In genomic region chrX:2707334-2707760, GRCh38 we compare ENCODE assay signal across 8 cellular contexts. TPM values are rescaled to one million over a fixed set of nuclear protein-coding genes. Genes with fewer than 3 reads are reported as not detected.
DNase-seq lines count a peak whose midpoint lies in the region; ATAC-seq and TF ChIP-seq lines count a peak whose summit lies in the region.

No MANE protein-coding gene starts in this region.

- H3K27me3 ChIP-seq in endodermal cell (ENCODE audit: control insufficient read depth, insufficient read depth, low read length, poor library complexity, severe bottlenecking) (no peaks in the 10 kb centered on the region), tibial nerve (no peaks in the 10 kb centered on the region)
- H3K27me3 ChIP-seq in naive thymus-derived CD4-positive, alpha-beta T cell (ENCODE audit: control insufficient read depth in 2 of 2, insufficient read depth in 2 of 2, low read length in 2 of 2) = no peaks in the 10 kb centered on the region

- H3K27ac Mint-ChIP-seq in endodermal cell = peak overlapping the region; percentile 81
- peak overlapping the region; percentile 42 to 96 (median 72) for H3K27ac Mint-ChIP-seq in naive thymus-derived CD4-positive, alpha-beta T cell

- no peaks in the 10 kb centered on the region for H3K9me3 ChIP-seq in endodermal cell (ENCODE audit: control insufficient read depth, low read length)
- H3K9me3 ChIP-seq in naive thymus-derived CD4-positive, alpha-beta T cell (ENCODE audit: control insufficient read depth in 2 of 3, low read length in 3 of 3) = no peaks in the 10 kb centered on the region
- no peaks in the 10 kb centered on the region for H3K9me3 ChIP-seq in tibial nerve

- POLR2A ChIA-PET in naive thymus-derived CD4-positive, alpha-beta T cell (lab: Charles Lee) = no interaction called here

- 41 to 56% methylated on average over 11 to 12 of the region's 12 CpGs for WGBS in endodermal cell (ENCODE audit: insufficient coverage in 1 of 2, insufficient read length in 1 of 2), 2 experiments
- 39 to 53% methylated on average over 12 of the region's 12 CpGs for WGBS in tibial nerve, 2 donors

- H3K27ac ChIP-seq in endodermal cell (ENCODE audit: low read depth, low read length) = peak overlapping the region; percentile 46
- no peak overlapping the region for H3K27ac ChIP-seq in naive thymus-derived CD4-positive, alpha-beta T cell (ENCODE audit: low read depth, low read length)
- H3K27ac ChIP-seq in tibial nerve = peak overlapping the region in 3 of 4 donors; percentile 6 to 74 (median 25)

- peak; percentile 75 for DNase-seq in activated naive CD4-positive, alpha-beta T cell treated with Interleukin-2 at 50 U/mL for 16 hours
- DNase-seq in activated naive CD4-positive, alpha-beta T cell (lab: John Stamatoyannopoulos, UW) = no peak
- peak; percentile 47 for DNase-seq in activated CD4-positive, CD25-positive, alpha-beta regulatory T cell treated with anti-CD3 and anti-CD28 coated beads, Interleukin-2, amount 50 U/mL, for 72 hours
- DNase-seq in endodermal cell (peak; percentile 91), tibial nerve (ENCODE audit: low spot score in 2 of 2) (peak; percentile 52 to 64), NCI-H345 (lab: John Stamatoyannopoulos, UW) (no peak)
- peak in 3 of 9 donors; percentile 31 to 69 (median 41) for DNase-seq in naive thymus-derived CD4-positive, alpha-beta T cell

- CTCF ChIA-PET in naive thymus-derived CD4-positive, alpha-beta T cell (lab: Charles Lee) = no interaction called here

- peaks cover 53% of the 10 kb centered on the region for H3K4me1 Mint-ChIP-seq in endodermal cell
- H3K4me1 Mint-ChIP-seq in naive thymus-derived CD4-positive, alpha-beta T cell = peaks cover 45 to 82% (median 74%) of the 10 kb centered on the region in 7 donors

- TF ChIP-seq POLR2A in tibial nerve (IDR thresholded peaks at IDR 0.05) = no peak

- H3K36me3 ChIP-seq in endodermal cell (ENCODE audit: control insufficient read depth, insufficient read depth, low read length) = peaks cover 17% of the 10 kb centered on the region
- H3K36me3 ChIP-seq in naive thymus-derived CD4-positive, alpha-beta T cell (ENCODE audit: control insufficient read depth in 2 of 3, insufficient read depth in 3 of 3, low read length in 3 of 3) = no peaks in the 10 kb centered on the region
- peaks cover 0 to 9% (median 0%) of the 10 kb centered on the region in 3 donors for H3K36me3 ChIP-seq in tibial nerve

- H3K36me3 Mint-ChIP-seq in endodermal cell (ENCODE audit: low read depth) = peaks cover 29% of the 10 kb centered on the region
- peaks cover 0 to 30% (median 0%) of the 10 kb centered on the region in 5 donors for H3K36me3 Mint-ChIP-seq in naive thymus-derived CD4-positive, alpha-beta T cell

- H3K4me3 ChIP-seq in endodermal cell (ENCODE audit: low read length) = no peak overlapping the region
- H3K4me3 ChIP-seq in naive thymus-derived CD4-positive, alpha-beta T cell (ENCODE audit: low read length) = no peak overlapping the region
- H3K4me3 ChIP-seq in tibial nerve = no peak overlapping the region

- TF ChIP-seq EP300 in tibial nerve (IDR thresholded peaks at IDR 0.05) = peak in 1 of 2 donors; percentile 76

- no peak overlapping the region for H3K4me3 Mint-ChIP-seq in endodermal cell
- peak overlapping the region; percentile 1 to 72 (median 62) for H3K4me3 Mint-ChIP-seq in naive thymus-derived CD4-positive, alpha-beta T cell

- no peaks in the 10 kb centered on the region for H3K9me3 Mint-ChIP-seq in endodermal cell
- H3K9me3 Mint-ChIP-seq in naive thymus-derived CD4-positive, alpha-beta T cell = peaks cover 0 to 3% (median 0%) of the 10 kb centered on the region in 11 donors

- intact Hi-C loops in naive thymus-derived CD4-positive, alpha-beta T cell (cut with micrococcal nuclease) = loop anchor here in 1 of 2 donors (1.0 kb wide), 1 partner anchor 9 kb away; no protein-coding TSS in a partner anchor

- no peak for TF ChIP-seq CTCF in endodermal cell (conservative IDR thresholded peaks at IDR 0.05)
- TF ChIP-seq CTCF in tibial nerve (IDR thresholded peaks at IDR 0.05) = no peak

- H3K9ac ChIP-seq in endodermal cell (ENCODE audit: extremely low read depth, low read length, poor library complexity, severe bottlenecking) = no peak overlapping the region

- H3K4me1 ChIP-seq in endodermal cell (ENCODE audit: control insufficient read depth, insufficient read depth, low read length) = peaks cover 5% of the 10 kb centered on the region
- H3K4me1 ChIP-seq in naive thymus-derived CD4-positive, alpha-beta T cell (ENCODE audit: control insufficient read depth in 2 of 2, insufficient read depth in 2 of 2, low read length in 2 of 2) = peaks cover 42 to 75% of the 10 kb centered on the region in 2 donors
- peaks cover 0 to 86% (median 45%) of the 10 kb centered on the region in 4 donors for H3K4me1 ChIP-seq in tibial nerve

- ATAC-seq in HG03196 (IDR thresholded peaks at IDR 0.05; ENCODE audit: unreplicated experiment) = peak; percentile 87
- ATAC-seq in naive thymus-derived CD4-positive, alpha-beta T cell = peak; percentile 66

- no peaks in the 10 kb centered on the region for H3K27me3 Mint-ChIP-seq in endodermal cell (ENCODE audit: insufficient read depth)
- no peaks in the 10 kb centered on the region for H3K27me3 Mint-ChIP-seq in naive thymus-derived CD4-positive, alpha-beta T cell

RNA-seq across cellular contexts. Expression of gene CD99, which starts 16.3 kb away (rescaled TPM):
- total RNA-seq in endodermal cell = 100 to 1,000 TPM; 314 to 397 TPM
- polyA plus RNA-seq in endodermal cell (2013, experiment 1 of 2) = 226 TPM
- 207 TPM for polyA plus RNA-seq in endodermal cell (2013, experiment 2 of 2)
- total RNA-seq in naive thymus-derived CD4-positive, alpha-beta T cell = 100 to 1,000 TPM; 112 to 293 (median 181) TPM
- polyA plus RNA-seq in naive thymus-derived CD4-positive, alpha-beta T cell = 100 to 1,000 TPM; 151 to 153 TPM
- total RNA-seq in tibial nerve = 100 to 1,000 TPM; 249 to 611 (median 391) TPM

RNA-seq across cellular contexts. Expression of gene XG, which starts 44.5 kb away (rescaled TPM):
- 1 to 10 TPM; 1.1 to 1.3 TPM for total RNA-seq in endodermal cell
- not detected for polyA plus RNA-seq in endodermal cell (2013, experiment 1 of 2)
- polyA plus RNA-seq in endodermal cell (2013, experiment 2 of 2) = not detected
- under 1 TPM in 2 of 5 experiments, not detected in 3; 0.22 to 0.71 TPM for total RNA-seq in naive thymus-derived CD4-positive, alpha-beta T cell
- not detected for polyA plus RNA-seq in naive thymus-derived CD4-positive, alpha-beta T cell
- total RNA-seq in tibial nerve = 1 to 10 TPM; 1.2 to 5.1 (median 3.1) TPM

Comparison
In these comparisons a context has a peak if more than half of its experiments do, and no peak if none do; other contexts are left out.
1. DNase-seq: peak in activated naive CD4-positive, alpha-beta T cell treated with Interleukin-2 at 50 U/mL for 16 hours (single experiment), activated CD4-positive, CD25-positive, alpha-beta regulatory T cell treated with anti-CD3 and anti-CD28 coated beads, Interleukin-2, amount 50 U/mL, for 72 hours (single experiment), endodermal cell (single experiment) and tibial nerve (2 of 2); none in activated naive CD4-positive, alpha-beta T cell (0 of 4) and NCI-H345 (single experiment).